In the genomic region with DNA sequence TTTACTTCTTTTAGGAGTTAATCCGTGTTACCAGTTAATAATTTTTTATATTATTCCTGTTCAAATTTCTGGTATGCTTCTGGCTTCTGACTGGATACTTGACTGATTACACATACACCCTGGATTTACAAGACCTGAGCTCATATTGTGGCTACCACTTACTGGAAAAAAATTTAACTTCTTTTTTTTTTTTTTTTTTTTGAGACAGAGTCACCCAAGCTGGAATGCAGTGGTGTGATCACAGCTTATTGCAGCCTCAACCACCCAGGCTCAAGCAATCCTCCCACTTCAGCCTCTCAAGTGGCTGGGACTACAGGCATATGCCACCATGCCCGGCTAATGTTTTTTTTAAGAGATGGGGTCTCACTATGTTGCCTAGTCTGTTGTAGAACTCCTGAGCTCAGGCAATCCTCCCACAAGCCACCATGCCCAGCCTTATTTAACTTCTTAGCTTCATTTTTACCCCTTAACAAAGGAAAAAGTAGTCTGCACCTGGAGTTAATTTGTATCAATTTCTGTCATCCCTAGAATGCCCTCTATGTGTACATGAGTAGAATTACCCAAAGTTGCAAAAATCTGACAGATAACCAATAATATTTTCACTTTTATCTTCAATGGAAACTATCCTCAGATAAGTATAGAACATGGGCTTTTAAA, we compare ENCODE assay signal across 14 cellular contexts. TPM values are rescaled to one million over a fixed set of nuclear protein-coding genes. Genes with fewer than 3 reads are reported as not detected.
DNase-seq lines count a peak whose midpoint lies in the region; ATAC-seq and TF ChIP-seq lines count a peak whose summit lies in the region.
"Had no signal": no experiment of that assay in that cellular context is flagged by ENCODE, and none has a peak within 500 bp of the region (broad histone marks: within the 10 kb centered on the region; RNA-seq: fewer than 3 reads in every experiment).

No MANE protein-coding gene starts in this region.

- ATAC-seq in HG03571 (IDR thresholded peaks at IDR 0.05; ENCODE audit: unreplicated experiment) (no peak), GM18520 (IDR thresholded peaks at IDR 0.05; ENCODE audit: unreplicated experiment) (no peak)
- ATAC-seq: activated naive CD4-positive, alpha-beta T cell treated with anti-CD3 and anti-CD28 coated beads, Interleukin-2, amount 50 U/mL, for 72 hours; heart left ventricle had no signal

- H3K9me3 Mint-ChIP-seq in chondrocyte (ENCODE audit: low read depth) (no peaks in the 10 kb centered on the region), nephron progenitor cell (no peaks in the 10 kb centered on the region)
- H3K9me3 Mint-ChIP-seq: activated naive CD4-positive, alpha-beta T cell treated with anti-CD3 and anti-CD28 coated beads, Interleukin-2, amount 50 U/mL, for 72 hours; CD8-positive, alpha-beta memory T cell had no signal

- H3K9me3 ChIP-seq in MG63 = no peaks in the 10 kb centered on the region
- H3K9me3 ChIP-seq: heart left ventricle had no signal

- peak; percentile 53 for DNase-seq in BJ (ENCODE audit: low read depth)
- DNase-seq in MG63 = peak; percentile 7
- no peak for DNase-seq in chondrocyte (ENCODE audit: low spot score)
- DNase-seq in nephron progenitor cell = no peak
- no peak for DNase-seq in KG1 (lab: John Stamatoyannopoulos, UW)
- no peak for DNase-seq in KBM-7
- DNase-seq: CD8-positive, alpha-beta memory T cell; H7; heart left ventricle; NCI-H2081; occipital lobe had no signal

- in situ Hi-C loops in KBM-7 (cut with MboI; ENCODE audit: low pct_unique_long_range_greater_than_20kb, low sequenced_read_pairs) = no loop called here

- POLR2A ChIA-PET in BJ (lab: Charles Lee) = interaction anchor here (0.6 kb wide), 1 partner anchor 101 kb away, joined by 3 read pairs; a partner anchor contains a TSS

- H3K27me3 ChIP-seq in BJ (ENCODE audit: control insufficient read depth, insufficient read depth, low read length) (no peaks in the 10 kb centered on the region), MG63 (no peaks in the 10 kb centered on the region)
- H3K27me3 ChIP-seq: heart left ventricle had no signal

- peak overlapping the region; percentile 65 for H3K27ac Mint-ChIP-seq in chondrocyte (ENCODE audit: unreplicated experiment)
- H3K27ac Mint-ChIP-seq in nephron progenitor cell = peak overlapping the region; percentile 47
- H3K27ac Mint-ChIP-seq: activated naive CD4-positive, alpha-beta T cell treated with anti-CD3 and anti-CD28 coated beads, Interleukin-2, amount 50 U/mL, for 72 hours had no signal

- H3K4me3 Mint-ChIP-seq in chondrocyte (ENCODE audit: unreplicated experiment) = no peak overlapping the region
- no peak overlapping the region for H3K4me3 Mint-ChIP-seq in nephron progenitor cell
- H3K4me3 Mint-ChIP-seq: CD8-positive, alpha-beta memory T cell had no signal

- no peak for TF ChIP-seq CTCF in BJ (IDR thresholded peaks at IDR 0.05; ENCODE audit: insufficient read depth, low read depth, low read length)
- peak; percentile 18 for TF ChIP-seq CTCF in chondrocyte (IDR thresholded peaks at IDR 0.05)
- TF ChIP-seq CTCF in nephron progenitor cell (IDR thresholded peaks at IDR 0.05) = no peak

- H3K4me3 ChIP-seq in BJ (ENCODE audit: low read depth, low read length) (no peak overlapping the region), MG63 (no peak overlapping the region)
- H3K4me3 ChIP-seq: heart left ventricle had no signal

- H3K36me3 Mint-ChIP-seq in chondrocyte (ENCODE audit: low read depth) (peaks cover 6% of the 10 kb centered on the region), nephron progenitor cell (ENCODE audit: low read depth) (peaks cover 51% of the 10 kb centered on the region)

- H3K4me1 Mint-ChIP-seq in chondrocyte (ENCODE audit: low read depth) (peaks cover 28% of the 10 kb centered on the region), nephron progenitor cell (no peaks in the 10 kb centered on the region)

- peaks cover 2% of the 10 kb centered on the region for H3K36me3 ChIP-seq in BJ (ENCODE audit: control insufficient read depth, insufficient read depth, low read length)
- peaks cover 14% of the 10 kb centered on the region for H3K36me3 ChIP-seq in MG63

- H3K27me3 Mint-ChIP-seq in chondrocyte (ENCODE audit: low read depth) (no peaks in the 10 kb centered on the region), nephron progenitor cell (ENCODE audit: low read depth, poor library complexity) (no peaks in the 10 kb centered on the region)
- H3K27me3 Mint-ChIP-seq: CD8-positive, alpha-beta memory T cell had no signal

- CTCF ChIA-PET in BJ (lab: Yijun Ruan, JAX) = interaction anchor here (0.7 to 2.7 kb wide), 12 partner anchors 8 to 108 kb away, joined by 3 to 11 read pairs (median 3); a partner anchor contains a TSS

RNA-seq across cellular contexts. Expression of a gene that starts 50.3 kb away (rescaled TPM):
- 129 and 152 TPM in 2 replicates for polyA plus RNA-seq in BJ (2011; rRNA removed)
- polyA minus RNA-seq in BJ (2011; rRNA and poly(A)+ RNA removed) = 170 and 196 TPM in 2 replicates
- total RNA-seq in MG63 (2014; rRNA removed; shearing (Covaris generic); ENCODE audit: low replicate concordance) = 92.4 and 122 TPM in 2 replicates
- total RNA-seq in chondrocyte = 110 to 129 TPM (median 111 TPM) in 3 replicates

Comparison
In these comparisons a context has a peak if more than half of its experiments do, and no peak if none do; other contexts are left out.
1. DNase-seq: peak in BJ (single experiment) and MG63 (single experiment); none in chondrocyte (single experiment), nephron progenitor cell (single experiment), KG1 (single experiment) and KBM-7 (single experiment).